In genomic region chr5:115623632-115624031, GRCh38 we compare ENCODE assay signal across 15 cellular contexts. TPM values are rescaled to one million over a fixed set of nuclear protein-coding genes. Genes with fewer than 3 reads are reported as not detected.
DNase-seq lines count a peak whose midpoint lies in the region; ATAC-seq, FAIRE-seq and TF ChIP-seq lines count a peak whose summit lies in the region.
"Had no signal": no experiment of that assay in that cellular context is flagged by ENCODE, and none has a peak within 500 bp of the region (broad histone marks: within the 10 kb centered on the region; RNA-seq: fewer than 3 reads in every experiment).

No MANE protein-coding gene starts in this region.

- H3K9me3 Mint-ChIP-seq in MCF 10A (ENCODE audit: unreplicated experiment), result no peaks in the 10 kb centered on the region
- no peaks in the 10 kb centered on the region for H3K9me3 Mint-ChIP-seq in astrocyte (ENCODE audit: unreplicated experiment)
- H3K9me3 Mint-ChIP-seq in Caco-2 (ENCODE audit: unreplicated experiment), result no peaks in the 10 kb centered on the region

- no peak overlapping the region for H2AFZ ChIP-seq in astrocyte (ENCODE audit: low read depth, low read length)

- H4K20me1 ChIP-seq in astrocyte (ENCODE audit: insufficient read depth, low read length), result peaks cover 54% of the 10 kb centered on the region

- peaks cover 77% of the 10 kb centered on the region for H3K79me2 ChIP-seq in astrocyte (ENCODE audit: insufficient read depth, low read length)

- CTCF ChIA-PET in MCF 10A (lab: Yijun Ruan, JAX), result interaction anchor here (0.5 to 2.0 kb wide), 8 partner anchors 13 to 316 kb away, joined by 3 to 5 read pairs (median 4); no protein-coding TSS in a partner anchor
- CTCF ChIA-PET in Caco-2 (lab: Charles Lee), result no interaction called here

- BruUV-seq in MCF 10A (replicated peaks; lab: Mats Ljungman, UMichigan), result no TSS peak
- no TSS peak for BruUV-seq in Caco-2 (replicated peaks; lab: Mats Ljungman, UMichigan)

- peaks cover 5% of the 10 kb centered on the region for H3K4me1 Mint-ChIP-seq in MCF 10A (ENCODE audit: insufficient read depth, unreplicated experiment)
- peaks cover 15% of the 10 kb centered on the region for H3K4me1 Mint-ChIP-seq in astrocyte (ENCODE audit: low read depth, unreplicated experiment)
- H3K4me1 Mint-ChIP-seq in Caco-2 (ENCODE audit: low read depth, unreplicated experiment), result no peaks in the 10 kb centered on the region

- peaks cover 20% of the 10 kb centered on the region for H3K36me3 Mint-ChIP-seq in MCF 10A (ENCODE audit: insufficient read depth, unreplicated experiment)
- peaks cover 3% of the 10 kb centered on the region for H3K36me3 Mint-ChIP-seq in astrocyte (ENCODE audit: low read depth, unreplicated experiment)
- H3K36me3 Mint-ChIP-seq in Caco-2 (ENCODE audit: insufficient read depth, unreplicated experiment), result peaks cover 20% of the 10 kb centered on the region

- no peaks in the 10 kb centered on the region for H3K9me3 ChIP-seq in breast epithelium
- H3K9me3 ChIP-seq in astrocyte (ENCODE audit: insufficient read depth, low read depth, low read length), result no peaks in the 10 kb centered on the region
- no peaks in the 10 kb centered on the region for H3K9me3 ChIP-seq in thoracic aorta
- no peaks in the 10 kb centered on the region for H3K9me3 ChIP-seq in Caco-2

- H3K4me1 ChIP-seq in breast epithelium (peaks cover 0 to 11% of the 10 kb centered on the region in 2 donors), astrocyte (ENCODE audit: insufficient read depth, low read length) (peaks cover 11% of the 10 kb centered on the region), thoracic aorta (ENCODE audit: control insufficient read depth in 1 of 2, low read depth in 2 of 2) (peaks cover 27 to 51% of the 10 kb centered on the region in 2 donors), Caco-2 (peaks cover 13% of the 10 kb centered on the region; the same call in 1 of the 2 replicates)

- intact Hi-C loops in breast epithelium (cut with DNase I; ENCODE audit: low total_unique reads) (no loop called here), MCF 10A (cut with micrococcal nuclease) (no loop called here), left colon (cut with DNase I, micrococcal nuclease) (no loop called here), Caco-2 (cut with micrococcal nuclease; ENCODE audit: unreplicated experiment) (no loop called here)

- no peak for FAIRE-seq in astrocyte (lab: Jason Lieb, UNC)

- TF ChIP-seq CTCF in breast epithelium (IDR thresholded peaks at IDR 0.05) (no peak), MCF 10A (IDR thresholded peaks at IDR 0.05; ENCODE audit: unreplicated experiment) (no peak), astrocyte (IDR thresholded peaks at IDR 0.05; ENCODE audit: insufficient read depth, low read depth, low read length) (no peak), thoracic aorta (IDR thresholded peaks at IDR 0.05) (no peak), Caco-2 (IDR thresholded peaks at IDR 0.05; ENCODE audit: insufficient read depth in 1 of 2, low read depth in 1 of 2, low read length in 1 of 2, severe bottlenecking in 1 of 2, unreplicated experiment in 1 of 2) (no peak)

- DNase-seq in breast epithelium (ENCODE audit: low spot score in 2 of 2) (no peak), MCF 10A (ENCODE audit: unreplicated experiment) (no peak), astrocyte (ENCODE audit: low read depth) (no peak), left colon (peak in 1 of 2 donors; percentile 14), thoracic aorta (ENCODE audit: low spot score) (no peak), Caco-2 (no peak), SKM-1 (lab: John Stamatoyannopoulos, UW; ENCODE audit: unreplicated experiment) (no peak)
- DNase-seq: 8988T; activated CD8-positive, alpha-beta T cell treated with anti-CD3 and anti-CD28 coated beads, Interleukin-2, amount 10 ng/mL, durations not matched to agents 7 days and 5 days; effector memory CD4-positive, alpha-beta T cell; kidney glomerular epithelial cell; NCI-H2107 had no signal

- no peak overlapping the region for H3K4me3 Mint-ChIP-seq in MCF 10A (ENCODE audit: unreplicated experiment)
- H3K4me3 Mint-ChIP-seq in astrocyte (ENCODE audit: unreplicated experiment), result no peak overlapping the region
- no peak overlapping the region for H3K4me3 Mint-ChIP-seq in Caco-2 (ENCODE audit: unreplicated experiment)
- H3K4me3 Mint-ChIP-seq: activated CD8-positive, alpha-beta T cell treated with anti-CD3 and anti-CD28 coated beads, Interleukin-2, amount 10 ng/mL, durations not matched to agents 7 days and 5 days had no signal

- no peaks in the 10 kb centered on the region for H3K27me3 Mint-ChIP-seq in MCF 10A (ENCODE audit: insufficient read depth, unreplicated experiment)
- no peaks in the 10 kb centered on the region for H3K27me3 Mint-ChIP-seq in astrocyte (ENCODE audit: low read depth, unreplicated experiment)
- H3K27me3 Mint-ChIP-seq in Caco-2 (ENCODE audit: insufficient read depth, unreplicated experiment), result no peaks in the 10 kb centered on the region
- H3K27me3 Mint-ChIP-seq: activated naive CD8-positive, alpha-beta T cell had no signal

- POLR2A ChIA-PET in MCF 10A (lab: Yijun Ruan, JAX), result interaction anchor here (0.8 to 5.1 kb wide), 8 partner anchors 15 to 362 kb away, joined by 3 to 40 read pairs (median 5); partner anchors contain the start of genes AP3S1, ATG12 and FEM1C
- POLR2A ChIA-PET in Caco-2 (lab: Charles Lee), result no interaction called here

- H3K9ac ChIP-seq in astrocyte (ENCODE audit: low read length), result peak overlapping the region; percentile 99

- no peak overlapping the region for H3K27ac Mint-ChIP-seq in MCF 10A (ENCODE audit: low read depth, unreplicated experiment)
- no peak overlapping the region for H3K27ac Mint-ChIP-seq in astrocyte (ENCODE audit: unreplicated experiment)
- H3K27ac Mint-ChIP-seq in Caco-2 (ENCODE audit: unreplicated experiment), result no peak overlapping the region
- H3K27ac Mint-ChIP-seq: activated CD8-positive, alpha-beta T cell treated with anti-CD3 and anti-CD28 coated beads, Interleukin-2, amount 10 ng/mL, durations not matched to agents 7 days and 5 days; activated naive CD8-positive, alpha-beta T cell had no signal

- H3K36me3 ChIP-seq in breast epithelium (no peaks in the 10 kb centered on the region), astrocyte (ENCODE audit: insufficient read depth, low read length) (peaks cover 15% of the 10 kb centered on the region), thoracic aorta (no peaks in the 10 kb centered on the region), Caco-2 (ENCODE audit: control insufficient read depth, insufficient read depth, low read length) (no peaks in the 10 kb centered on the region; the same call in 1 of the 2 replicates)

- H3K27me3 ChIP-seq in breast epithelium (no peaks in the 10 kb centered on the region), astrocyte (ENCODE audit: insufficient read depth, low read length) (no peaks in the 10 kb centered on the region), thoracic aorta (replicated peaks; ENCODE audit: insufficient read depth) (no peaks in the 10 kb centered on the region), Caco-2 (replicated peaks; ENCODE audit: control insufficient read depth, insufficient read depth, low read length) (no peaks in the 10 kb centered on the region)

- H3K27ac ChIP-seq in breast epithelium, result no peak overlapping the region
- H3K27ac ChIP-seq in astrocyte (ENCODE audit: low read depth, low read length), result no peak overlapping the region
- no peak overlapping the region for H3K27ac ChIP-seq in thoracic aorta
- H3K27ac ChIP-seq: RWPE1 had no signal

- peak; percentile 66 for ATAC-seq in left colon
- no peak for ATAC-seq in thoracic aorta (ENCODE audit: insufficient number of reproducible peaks, low FRiP score, low read depth)
- ATAC-seq in GM18505 (IDR thresholded peaks at IDR 0.05; ENCODE audit: unreplicated experiment), result no peak
- ATAC-seq: activated CD8-positive, alpha-beta T cell treated with anti-CD3 and anti-CD28 coated beads, Interleukin-2, amount 10 ng/mL, durations not matched to agents 7 days and 5 days had no signal

- H3K4me3 ChIP-seq in breast epithelium (peak overlapping the region in 2 of 3 donors; percentile 77 to 95), astrocyte (ENCODE audit: insufficient read depth, low read depth, low read length) (peak overlapping the region; percentile 96), thoracic aorta (peak overlapping the region; percentile 99), Caco-2 (ENCODE audit: low read depth, low read length) (no peak overlapping the region)

- H3K4me2 ChIP-seq in astrocyte (ENCODE audit: low read length), result peak overlapping the region; percentile 98

- TF ChIP-seq POLR2A in breast epithelium (IDR thresholded peaks at IDR 0.05) (no peak), GM18505 (IDR thresholded peaks at IDR 0.05; ENCODE audit: borderline replicate concordance, extremely low read depth, insufficient read depth, insufficient read length) (no peak)

RNA-seq across cellular contexts. Expression of gene TMED7, which starts 2.2 kb away (rescaled TPM):
- total RNA-seq in breast epithelium, result 10 to 100 TPM; 74.4 to 94.7 (median 80.5) TPM
- 96.1 and 115 TPM in 2 replicates for total RNA-seq in MCF 10A (2022)
- 163 and 173 TPM in 2 replicates for total RNA-seq in astrocyte
- total RNA-seq in left colon, result 100 to 1,000 TPM; 108 to 125 TPM
- total RNA-seq in thoracic aorta, result 100 to 1,000 TPM; 131 to 132 TPM
- 71.5 and 73.9 TPM in 2 replicates for total RNA-seq in Caco-2 (2022)

RNA-seq across cellular contexts. Expression of gene TICAM2, which starts 21.4 kb away (rescaled TPM):
- total RNA-seq in breast epithelium, result 1 to 10 TPM in 2 of 3 donors, under 1 TPM in 1; 0.98 to 1.6 (median 1.5) TPM
- 3.7 and 8.3 TPM in 2 replicates for total RNA-seq in MCF 10A (2022)
- total RNA-seq in astrocyte, result 6.7 and 6.8 TPM in 2 replicates
- 1 to 10 TPM; 1.7 to 2.2 TPM for total RNA-seq in left colon
- total RNA-seq in thoracic aorta, result 1 to 10 TPM; 1.6 to 5.7 TPM
- total RNA-seq in Caco-2 (2022), result 0.91 TPM in 2 replicates
